In genomic region chr3:96416549-96417255, GRCh38 we compare ENCODE assay signal across 26 cellular contexts.
"Had no signal": no experiment of that assay in that cellular context is flagged by ENCODE, and none has a peak within 500 bp of the region (broad histone marks: within the 10 kb centered on the region; RNA-seq: fewer than 3 reads in every experiment).

No MANE protein-coding gene starts in this region.

- H3K4me1 Mint-ChIP-seq: activated CD4-positive, alpha-beta T cell treated with anti-CD3 and anti-CD28 coated beads, Interleukin-2, amount 10 ng/mL, durations not matched to agents 24 days and 14 days; activated naive CD4-positive, alpha-beta T cell treated with anti-CD3 and anti-CD28 coated beads, Interleukin-2, amount 10 ng/mL, durations not matched to agents 7 days and 5 days; immature natural killer cell; naive B cell; nephron progenitor cell had no signal

- H3K27me3 Mint-ChIP-seq: activated CD4-positive, alpha-beta memory T cell treated with anti-CD3 and anti-CD28 coated beads for 36 hours; activated CD4-positive, alpha-beta T cell treated with anti-CD3 and anti-CD28 coated beads, Interleukin-2, amount 10 ng/mL, durations not matched to agents 24 days and 14 days; activated naive CD4-positive, alpha-beta T cell treated with anti-CD3 and anti-CD28 coated beads, Interleukin-2, amount 10 ng/mL, durations not matched to agents 7 days and 5 days; effector memory CD8-positive, alpha-beta T cell; naive B cell had no signal

- DNase-seq: activated CD4-positive, alpha-beta memory T cell treated with anti-CD3 and anti-CD28 coated beads for 36 hours; activated CD4-positive, alpha-beta T cell treated with anti-CD3 and anti-CD28 coated beads, Interleukin-2, amount 10 ng/mL, durations not matched to agents 24 days and 14 days; activated CD8-positive, alpha-beta memory T cell treated with anti-CD3 and anti-CD28 coated beads, Interleukin-2, amount 50 U/mL, for 4 hours; activated effector memory CD4-positive, alpha-beta T cell treated with anti-CD3 and anti-CD28 coated beads, Interleukin-2, amount 50 U/mL, for 16 hours; activated naive CD4-positive, alpha-beta T cell treated with anti-CD3 and anti-CD28 coated beads, Interleukin-2, amount 10 ng/mL, durations not matched to agents 7 days and 5 days; activated T-cell treated with anti-CD3 and anti-CD28 coated beads, Interleukin-2, amount 50 U/mL, for 1 hour; amygdala; caudate nucleus; cortex of kidney; effector memory CD8-positive, alpha-beta T cell; erythroblast; gastrocnemius medialis; glutamatergic neuron; immature natural killer cell; kidney; left colon; mammary epithelial cell; naive B cell; nephron progenitor cell; psoas muscle; stimulated activated naive CD4-positive, alpha-beta T cell treated with Interleukin-2 at 50 U/mL for 16 hours; transverse colon had no signal

- H3K4me3 ChIP-seq: gastrocnemius medialis, pancreas, psoas muscle, transverse colon had no signal

- H3K4me1 ChIP-seq: gastrocnemius medialis, pancreas, psoas muscle, transverse colon had no signal

- H3K27ac ChIP-seq: gastrocnemius medialis, pancreas, psoas muscle, transverse colon, VCaP had no signal

- H3K4me3 Mint-ChIP-seq: activated CD4-positive, alpha-beta memory T cell treated with anti-CD3 and anti-CD28 coated beads for 36 hours; activated CD4-positive, alpha-beta T cell treated with anti-CD3 and anti-CD28 coated beads, Interleukin-2, amount 10 ng/mL, durations not matched to agents 24 days and 14 days; activated naive CD4-positive, alpha-beta T cell treated with anti-CD3 and anti-CD28 coated beads, Interleukin-2, amount 10 ng/mL, durations not matched to agents 7 days and 5 days; activated T-helper 1 cell treated with anti-CD3 and anti-CD28 coated beads, Interleukin-12 subunit alpha, Interleukin-12 subunit beta, Interleukin-2, Interleukin-4 antibody, amounts not matched to agents 30 ng/mL and 10 ng/mL and 1 ng/mL, durations not matched to agents 14 hours and 24 hours and 36 hours; effector memory CD8-positive, alpha-beta T cell; immature natural killer cell; naive B cell; nephron progenitor cell; T-helper 2 cell treated with Interferon-gamma antibody and Interleukin-4, amounts not matched to agents 5 μg/mL and 100 μg/mL, for 36 hours had no signal

- H3K9me3 ChIP-seq: gastrocnemius medialis, pancreas, psoas muscle, transverse colon had no signal

- H3K36me3 ChIP-seq: gastrocnemius medialis, pancreas, transverse colon had no signal

- H3K9me3 Mint-ChIP-seq: activated CD4-positive, alpha-beta T cell treated with anti-CD3 and anti-CD28 coated beads, Interleukin-2, amount 10 ng/mL, durations not matched to agents 24 days and 14 days; activated T-helper 1 cell treated with anti-CD3 and anti-CD28 coated beads, Interleukin-12 subunit alpha, Interleukin-12 subunit beta, Interleukin-2, Interleukin-4 antibody, amounts not matched to agents 30 ng/mL and 10 ng/mL and 1 ng/mL, durations not matched to agents 14 hours and 24 hours and 36 hours; nephron progenitor cell had no signal

- H3K27me3 ChIP-seq: gastrocnemius medialis, pancreas, transverse colon had no signal

- H3K27ac Mint-ChIP-seq: activated CD4-positive, alpha-beta memory T cell treated with anti-CD3 and anti-CD28 coated beads for 36 hours; activated CD4-positive, alpha-beta T cell treated with anti-CD3 and anti-CD28 coated beads, Interleukin-2, amount 10 ng/mL, durations not matched to agents 24 days and 14 days; activated naive CD4-positive, alpha-beta T cell treated with anti-CD3 and anti-CD28 coated beads, Interleukin-2, amount 10 ng/mL, durations not matched to agents 7 days and 5 days; activated T-helper 1 cell treated with anti-CD3 and anti-CD28 coated beads, Interleukin-12 subunit alpha, Interleukin-12 subunit beta, Interleukin-2, Interleukin-4 antibody, amounts not matched to agents 30 ng/mL and 10 ng/mL and 1 ng/mL, durations not matched to agents 14 hours and 24 hours and 36 hours; effector memory CD8-positive, alpha-beta T cell; immature natural killer cell; naive B cell; nephron progenitor cell; T-helper 2 cell treated with Interferon-gamma antibody and Interleukin-4, amounts not matched to agents 5 μg/mL and 100 μg/mL, for 36 hours had no signal

- H3K36me3 Mint-ChIP-seq: activated CD4-positive, alpha-beta memory T cell treated with anti-CD3 and anti-CD28 coated beads for 36 hours; activated naive CD4-positive, alpha-beta T cell treated with anti-CD3 and anti-CD28 coated beads, Interleukin-2, amount 10 ng/mL, durations not matched to agents 7 days and 5 days; naive B cell had no signal
